Comparison of ENCODE assay signal across 14 cellular contexts in the genomic region with DNA sequence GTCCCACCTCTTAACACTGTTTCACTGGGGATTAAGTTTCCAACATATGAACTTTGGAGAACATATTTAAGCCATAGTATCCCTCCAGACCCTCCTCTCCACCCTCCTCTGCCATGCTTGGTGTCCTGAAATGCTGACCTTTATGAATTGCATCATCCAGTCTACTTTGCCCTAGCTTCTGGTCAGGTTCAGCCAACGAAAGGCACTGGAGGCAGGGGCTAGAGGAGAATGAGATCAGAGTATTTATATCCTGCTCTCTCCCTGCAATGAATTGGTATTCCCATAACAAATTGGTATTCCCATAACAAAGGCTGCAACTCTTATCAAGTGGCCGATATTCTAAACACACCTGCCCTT.
"Had no signal": no experiment of that assay in that cellular context is flagged by ENCODE, and none has a peak within 500 bp of the region (broad histone marks: within the 10 kb centered on the region; RNA-seq: fewer than 3 reads in every experiment).

No MANE protein-coding gene starts in this region.

- H3K27me3 Mint-ChIP-seq: activated CD8-positive, alpha-beta T cell treated with anti-CD3 and anti-CD28 coated beads for 36 hours; activated naive CD8-positive, alpha-beta T cell treated with anti-CD3 and anti-CD28 coated beads for 36 hours had no signal

- H3K4me3 Mint-ChIP-seq: activated CD8-positive, alpha-beta T cell treated with anti-CD3 and anti-CD28 coated beads for 36 hours; activated naive CD8-positive, alpha-beta T cell treated with anti-CD3 and anti-CD28 coated beads for 36 hours; activated T-cell treated with anti-CD3 and anti-CD28 coated beads, Interleukin-2, amount 50 U/mL, for 72 hours; endodermal cell; mesothelial cell of epicardium had no signal

- H3K27ac Mint-ChIP-seq: activated CD8-positive, alpha-beta T cell treated with anti-CD3 and anti-CD28 coated beads for 36 hours; activated naive CD8-positive, alpha-beta T cell treated with anti-CD3 and anti-CD28 coated beads for 36 hours; activated T-cell treated with anti-CD3 and anti-CD28 coated beads, Interleukin-2, amount 50 U/mL, for 72 hours; endodermal cell; mesothelial cell of epicardium had no signal

- H3K4me3 ChIP-seq: skin epidermis had no signal

- H3K36me3 ChIP-seq: brain microvascular endothelial cell had no signal

- H3K27ac ChIP-seq: brain microvascular endothelial cell had no signal

- ATAC-seq: activated CD8-positive, alpha-beta T cell treated with anti-CD3 and anti-CD28 coated beads for 36 hours; activated T-cell treated with anti-CD3 and anti-CD28 coated beads, Interleukin-2, amount 50 U/mL, for 72 hours had no signal

- H3K27me3 ChIP-seq: brain microvascular endothelial cell had no signal

- DNase-seq: activated CD8-positive, alpha-beta memory T cell treated with anti-CD3 and anti-CD28 coated beads, Interleukin-2, amount 50 U/mL, for 4 hours; activated CD8-positive, alpha-beta T cell treated with anti-CD3 and anti-CD28 coated beads for 36 hours; activated gamma-delta T cell treated with Interleukin-2 at 50 U/mL for 16 hours; activated naive CD8-positive, alpha-beta T cell treated with anti-CD3 and anti-CD28 coated beads for 36 hours; activated T-cell treated with anti-CD3 and anti-CD28 coated beads, Interleukin-2, amount 50 U/mL, for 72 hours; cerebellar nuclear complex; dermis blood vessel endothelial cell; retina; stimulated activated CD4-positive, alpha-beta T cell treated with anti-CD3 and anti-CD28 coated beads, Interleukin-4, amount 100 ng/mL, for 4 hours; trophoblast cell had no signal

- H3K9me3 Mint-ChIP-seq: activated CD8-positive, alpha-beta T cell treated with anti-CD3 and anti-CD28 coated beads for 36 hours; activated naive CD8-positive, alpha-beta T cell treated with anti-CD3 and anti-CD28 coated beads for 36 hours; activated T-cell treated with anti-CD3 and anti-CD28 coated beads, Interleukin-2, amount 50 U/mL, for 72 hours; endodermal cell; mesothelial cell of epicardium had no signal

- H3K36me3 Mint-ChIP-seq: activated naive CD8-positive, alpha-beta T cell treated with anti-CD3 and anti-CD28 coated beads for 36 hours; mesothelial cell of epicardium had no signal
